In genomic region chr16:14092579-14092978, GRCh38 we compare ENCODE assay signal across 21 cellular contexts.
"Had no signal": no experiment of that assay in that cellular context is flagged by ENCODE, and none has a peak within 500 bp of the region (broad histone marks: within the 10 kb centered on the region; RNA-seq: fewer than 3 reads in every experiment).

No MANE protein-coding gene starts in this region.

- H3K27me3 ChIP-seq: heart left ventricle, neural progenitor cell had no signal

- ATAC-seq: activated T-cell treated with anti-CD3 and anti-CD28 coated beads, Interleukin-2, amount 50 U/mL, for 72 hours; esophagus mucosa; heart left ventricle; left cardiac atrium; naive thymus-derived CD4-positive, alpha-beta T cell; T-helper 17 cell had no signal

- H3K4me3 ChIP-seq: heart left ventricle, neural progenitor cell, SK-N-MC had no signal

- H3K9me3 ChIP-seq: heart left ventricle had no signal

- H3K27ac ChIP-seq: neural progenitor cell, SK-N-MC had no signal

- H3K36me3 ChIP-seq: neural progenitor cell had no signal

- DNase-seq: activated CD4-positive, alpha-beta memory T cell treated with anti-CD3 and anti-CD28 coated beads, Interleukin-2, amount 10 ng/mL, durations not matched to agents 7 days and 5 days; activated CD4-positive, alpha-beta T cell treated with anti-CD3 and anti-CD28 coated beads, Interleukin-2, amount 10 ng/mL, durations not matched to agents 24 days and 14 days; activated effector memory CD4-positive, alpha-beta T cell treated with Interleukin-2 at 50 U/mL for 16 hours; activated naive CD4-positive, alpha-beta T cell treated with anti-CD3 and anti-CD28 coated beads for 36 hours; activated naive CD8-positive, alpha-beta T cell treated with anti-CD3 and anti-CD28 coated beads, Interleukin-2, amount 10 ng/mL, durations not matched to agents 7 days and 5 days; activated T-cell treated with anti-CD3 and anti-CD28 coated beads, Interleukin-2, amount 50 U/mL, for 72 hours; amniotic stem cell; cerebellar nuclear complex; effector CD4-positive, alpha-beta T cell; heart left ventricle; islet precursor cell; left cardiac atrium; naive thymus-derived CD4-positive, alpha-beta T cell; stimulated activated CD4-positive, alpha-beta T cell treated with anti-CD3 and anti-CD28 coated beads, Interleukin-4, amount 100 ng/mL, for 24 hours; stimulated activated naive CD4-positive, alpha-beta T cell treated with Interleukin-2 at 50 U/mL for 16 hours; SW 1271; T-helper 17 cell had no signal

- FAIRE-seq: bronchial epithelial cell had no signal
